ENCODE assay signal across 8 cellular contexts in the genomic region with DNA sequence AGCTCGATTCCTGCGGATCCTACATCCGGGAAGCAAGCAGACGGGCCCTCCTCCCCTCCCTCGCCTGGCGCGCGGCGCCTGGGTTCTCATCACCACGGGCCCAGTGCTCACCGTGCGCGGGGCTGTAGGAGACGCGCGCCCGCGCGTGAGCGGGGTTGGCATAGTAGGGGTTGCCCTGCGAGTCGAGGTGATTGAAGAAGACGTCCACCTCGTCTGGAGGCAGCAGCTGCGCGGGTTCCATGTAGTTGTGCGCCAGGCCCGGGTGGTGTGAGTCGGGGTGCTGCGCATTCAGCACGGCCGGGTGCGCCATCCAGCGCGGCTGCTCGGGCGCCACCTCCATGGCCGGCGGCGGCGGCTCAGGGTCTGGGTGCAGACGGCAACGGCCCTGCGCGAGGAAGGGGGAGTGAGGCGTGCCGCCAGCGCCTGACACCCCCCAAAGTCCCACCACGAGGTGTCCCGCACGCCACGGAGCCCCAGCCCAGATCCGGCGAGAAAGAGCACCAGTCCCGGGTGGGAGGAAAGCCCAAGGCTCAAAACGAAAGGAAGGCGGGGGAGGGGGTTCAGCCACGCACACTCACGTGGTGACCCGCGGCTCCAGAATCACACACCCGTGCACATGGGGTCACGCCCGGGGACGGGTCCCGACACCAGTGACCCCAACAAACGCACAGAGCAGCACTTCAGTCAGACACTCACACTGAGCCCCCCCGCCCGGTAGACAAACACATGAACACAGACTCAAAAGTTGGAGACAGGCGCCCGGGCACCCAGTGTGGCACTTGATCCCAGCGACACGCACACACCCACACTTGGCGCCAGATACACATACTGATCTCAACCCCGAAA. TPM values are rescaled to one million over a fixed set of nuclear protein-coding genes. Genes with fewer than 3 reads are reported as not detected.
A peak's percentile ranks its signal among the peaks of the same experiment; 100 is the strongest.
DNase-seq lines count a peak whose midpoint lies in the region; ATAC-seq, FAIRE-seq and TF ChIP-seq lines count a peak whose summit lies in the region.

No MANE protein-coding gene starts in this region.

- peak overlapping the region; percentile 94 for H3K4me2 ChIP-seq in HepG2 (ENCODE audit: low read depth, low read length)

- no peak for TF ChIP-seq RAD21 in HepG2 (CRISPR knock-in tag; IDR thresholded peaks at IDR 0.05)

- H3K27ac Mint-ChIP-seq in Calu3 (ENCODE audit: unreplicated experiment) = peak overlapping the region; percentile 66

- peak overlapping the region; percentile 94 for H3K4me3 ChIP-seq in LNCaP clone FGC (ENCODE audit: low read depth, low read length)
- peak overlapping the region; percentile 32 for H3K4me3 ChIP-seq in brain microvascular endothelial cell (ENCODE audit: low read depth, low read length)
- H3K4me3 ChIP-seq in HepG2 (replicated peaks in 1 of 3; ENCODE audit: insufficient read depth in 1 of 3, low read depth in 2 of 3, low read length in 3 of 3) = peak overlapping the region; percentile 87 to 91 (median 87)
- peak overlapping the region; percentile 20 for H3K4me3 ChIP-seq in thymus (ENCODE audit: low read length)

- BruUV-seq in Calu3 (replicated peaks; lab: Mats Ljungman, UMichigan) (TSS peak; percentile 21), HepG2 (replicated peaks; lab: Mats Ljungman, UMichigan) (TSS peak; percentile 48)

- H3K9me3 ChIP-seq in HepG2 (ENCODE audit: low read length) (no peaks in the 10 kb centered on the region), thymus (ENCODE audit: control insufficient read depth) (no peaks in the 10 kb centered on the region)

- ATAC-seq in HepG2 = peak; percentile 16
- ATAC-seq in HG03097 (IDR thresholded peaks at IDR 0.05; ENCODE audit: low FRiP score, unreplicated experiment) = no peak

- CTCF ChIA-PET in Calu3 (lab: Charles Lee) = interaction anchor here (0.6 kb wide), 1 partner anchor 29 kb away, joined by 3 read pairs; no protein-coding TSS in a partner anchor
- CTCF ChIA-PET in HepG2 (lab: Yijun Ruan, JAX; ENCODE audit: low intra/inter-chr PET ratio, low total read pairs) = no interaction called here

- no peak overlapping the region for H3K27ac ChIP-seq in brain microvascular endothelial cell
- H3K27ac ChIP-seq in HepG2 (ENCODE audit: extremely low read length, insufficient read depth, low read length) = peak overlapping the region; percentile 53
- H3K27ac ChIP-seq in thymus (ENCODE audit: low read depth) = no peak overlapping the region

- peaks cover 9% of the 10 kb centered on the region for H3K27me3 Mint-ChIP-seq in Calu3 (ENCODE audit: unreplicated experiment)

- H3K36me3 Mint-ChIP-seq in Calu3 (ENCODE audit: insufficient read depth, unreplicated experiment) = peaks cover 43% of the 10 kb centered on the region

- in situ Hi-C loops in brain microvascular endothelial cell (cut with HindIII; ENCODE audit: low pct_ligation_motif_present, low sequenced_read_pairs) = no loop called here
- in situ Hi-C loops in HepG2 (cut with HindIII; ENCODE audit: extremely low pct_ligation_motif_present, low pct_unique_long_range_greater_than_20kb) = loop anchor here (5.0 kb wide), 2 partner anchors 60 to 180 kb away; no protein-coding TSS in a partner anchor

- H3K4me3 Mint-ChIP-seq in Calu3 (ENCODE audit: low read depth, unreplicated experiment) = peak overlapping the region; percentile 96

- no peak for TF ChIP-seq POLR2A in HepG2 (IDR thresholded peaks at IDR 0.05; ENCODE audit: insufficient read depth in 1 of 2, low read depth in 2 of 2, low read length in 2 of 2)

- peaks cover 8% of the 10 kb centered on the region for H3K79me2 ChIP-seq in HepG2 (ENCODE audit: insufficient read depth, low read length)

- POLR2A ChIA-PET in HepG2 (lab: Yijun Ruan, JAX) = interaction anchor here (1.0 kb wide), 1 partner anchor 269 kb away, joined by 3 read pairs; no protein-coding TSS in a partner anchor

- TF ChIP-seq EP300 in HepG2 (IDR thresholded peaks at IDR 0.05; ENCODE audit: low read depth in 2 of 2, low read length in 2 of 2) = no peak
- TF ChIP-seq EP300 in HepG2 (CRISPR knock-in tag; IDR thresholded peaks at IDR 0.05; ENCODE audit: borderline replicate concordance) = no peak

- H3K9ac ChIP-seq in HepG2 (ENCODE audit: insufficient read depth, low read depth, low read length) = peak overlapping the region; percentile 88

- FAIRE-seq in HepG2 (lab: Jason Lieb, UNC) = no peak

- TF ChIP-seq CTCF in Calu3 (IDR thresholded peaks at IDR 0.05; ENCODE audit: unreplicated experiment) = no peak
- TF ChIP-seq CTCF in LNCaP clone FGC (IDR thresholded peaks at IDR 0.05; ENCODE audit: control insufficient read depth, extremely low read depth, insufficient read depth) = no peak
- TF ChIP-seq CTCF in brain microvascular endothelial cell (IDR thresholded peaks at IDR 0.05; ENCODE audit: low read depth, low read length, missing control alignments) = no peak
- peak; percentile 12; the same call in 1 of the 2 replicates for TF ChIP-seq CTCF in HepG2 (CRISPR knock-in tag; IDR thresholded peaks at IDR 0.05)

- H3K36me3 ChIP-seq in brain microvascular endothelial cell (replicated peaks) = no peaks in the 10 kb centered on the region
- H3K36me3 ChIP-seq in HepG2 (replicated peaks in 1 of 2; ENCODE audit: control insufficient read depth in 1 of 2, insufficient read depth in 2 of 2, low read length in 2 of 2) = peaks cover 6 to 29% of the 10 kb centered on the region in 2 experiments; a peak in 3 of 5 replicates
- no peaks in the 10 kb centered on the region for H3K36me3 ChIP-seq in thymus (ENCODE audit: control insufficient read depth, insufficient read depth)

- no peak overlapping the region for H2AFZ ChIP-seq in HepG2 (ENCODE audit: low read length)

- DNase-seq in Calu3 (peak; percentile 63), LNCaP clone FGC (ENCODE audit: low read depth) (no peak), brain microvascular endothelial cell (no peak), HepG2 (ENCODE audit: low spot score) (no peak), iPS-NIHi7 (ENCODE audit: extremely low spot score) (no peak)
- DNase-seq in NK-92 treated with Interleukin-12 subunit alpha and Interleukin-12 subunit beta, amount 100 ng/mL, for 24 hours (lab: John Stamatoyannopoulos, UW) = no peak

- no peaks in the 10 kb centered on the region for H3K9me3 Mint-ChIP-seq in Calu3 (ENCODE audit: low read depth, unreplicated experiment)

- H4K20me1 ChIP-seq in HepG2 (ENCODE audit: insufficient read depth, low read length) = peaks cover 9% of the 10 kb centered on the region; the same call in 1 of the 2 replicates

- peaks cover 27% of the 10 kb centered on the region for H3K4me1 ChIP-seq in HepG2 (ENCODE audit: insufficient read depth, low read length)
- H3K4me1 ChIP-seq in thymus (ENCODE audit: control insufficient read depth, insufficient read depth, low read length) = peaks cover 13% of the 10 kb centered on the region

- WGBS in HepG2 (ENCODE audit: low lambda C conversion rate) = 6% methylated on average over 14 of the region's 75 CpGs
- 2% methylated on average over 75 of the region's 75 CpGs for WGBS in thymus

- intact Hi-C loops in Calu3 (cut with micrococcal nuclease; ENCODE audit: unreplicated experiment) = no loop called here
- intact Hi-C loops in HepG2 (cut with micrococcal nuclease; ENCODE audit: unreplicated experiment) = no loop called here

- H3K4me1 Mint-ChIP-seq in Calu3 (ENCODE audit: low read depth, unreplicated experiment) = no peaks in the 10 kb centered on the region

- peaks cover 85% of the 10 kb centered on the region for H3K27me3 ChIP-seq in brain microvascular endothelial cell (replicated peaks)
- no peaks in the 10 kb centered on the region for H3K27me3 ChIP-seq in HepG2 (ENCODE audit: control insufficient read depth in 1 of 2, insufficient read depth in 2 of 2, low read length in 2 of 2)
- peaks cover 89% of the 10 kb centered on the region for H3K27me3 ChIP-seq in thymus (ENCODE audit: control insufficient read depth, insufficient read depth)

RNA-seq across cellular contexts. Expression of a gene that starts 6.1 kb away (rescaled TPM):
- total RNA-seq in Calu3 (2022) (9.6 and 13.6 TPM in 2 replicates), HepG2 (2016; rRNA removed; fragmentation: Illumina TruSeq; extraction: Trizol) (4.7 and 6.2 TPM in 2 replicates)
- 1.6 and 1.7 TPM in 2 replicates for total RNA-seq in HepG2 (2016; cell fraction: cytosol; rRNA removed; fragmentation: Illumina TruSeq; extraction: Trizol; ENCODE audit: low read depth)
- 3.4 and 6.3 TPM in 2 replicates for total RNA-seq in HepG2 (2016; cell fraction: insoluble cytoplasmic fraction; rRNA removed; fragmentation: Illumina TruSeq; extraction: Trizol)
- 4.7 and 5.3 TPM in 2 replicates for total RNA-seq in HepG2 (2016; cell fraction: membrane; rRNA removed; fragmentation: Illumina TruSeq; extraction: Trizol)
- 5.3 and 7.2 TPM in 2 replicates for total RNA-seq in HepG2 (2016; cell fraction: nucleus; rRNA removed; fragmentation: Illumina TruSeq; extraction: Trizol)
- polyA plus RNA-seq in HepG2 (2011; rRNA removed) (3.4 and 3.5 TPM in 2 replicates), thymus (5.1 TPM)
- polyA plus RNA-seq in HepG2 (2011; cell fraction: cytosol; rRNA removed) = 2.0 and 3.5 TPM in 2 replicates
- polyA plus RNA-seq in HepG2 (2011; cell fraction: nucleus; rRNA removed) = 9.7 and 17.3 TPM in 2 replicates
- polyA plus RNA-seq in HepG2 (2012) = 2.2 and 2.3 TPM in 2 replicates
- polyA plus RNA-seq in HepG2 (2016; cell fraction: cytosol; fragmentation: Illumina TruSeq; extraction: Trizol; ENCODE audit: low read depth) = 1.4 and 2.2 TPM in 2 replicates
- polyA plus RNA-seq in HepG2 (2016; cell fraction: insoluble cytoplasmic fraction; fragmentation: Illumina TruSeq; extraction: Trizol; ENCODE audit: low read depth) = 9.5 and 11.1 TPM in 2 replicates
- polyA plus RNA-seq in HepG2 (2016; cell fraction: membrane; fragmentation: Illumina TruSeq; extraction: Trizol; ENCODE audit: low read depth) = 4.3 and 4.5 TPM in 2 replicates
- 16.4 and 19.9 TPM in 2 replicates for polyA plus RNA-seq in HepG2 (2016; cell fraction: nucleus; fragmentation: Illumina TruSeq; extraction: Trizol; ENCODE audit: insufficient read depth, low read depth)
- 4.7 and 24.9 TPM in 2 replicates for polyA minus RNA-seq in HepG2 (2011; rRNA and poly(A)+ RNA removed; ENCODE audit: low replicate concordance)
- 3.4 and 3.9 TPM in 2 replicates for polyA minus RNA-seq in HepG2 (2011; cell fraction: cytosol; rRNA and poly(A)+ RNA removed)
- 1.2 and 5.0 TPM in 2 replicates for polyA minus RNA-seq in HepG2 (2011; cell fraction: nucleus; rRNA and poly(A)+ RNA removed)

RNA-seq across cellular contexts. Expression of a gene that starts 20.2 kb away (rescaled TPM):
- total RNA-seq in Calu3 (2022) (not detected in 2 replicates), HepG2 (2016; rRNA removed; fragmentation: Illumina TruSeq; extraction: Trizol) (not detected in 2 replicates)
- not detected in 2 replicates for total RNA-seq in HepG2 (2016; cell fraction: cytosol; rRNA removed; fragmentation: Illumina TruSeq; extraction: Trizol; ENCODE audit: low read depth)
- total RNA-seq in HepG2 (2016; cell fraction: insoluble cytoplasmic fraction; rRNA removed; fragmentation: Illumina TruSeq; extraction: Trizol) = not detected in 2 replicates
- total RNA-seq in HepG2 (2016; cell fraction: membrane; rRNA removed; fragmentation: Illumina TruSeq; extraction: Trizol) = not detected in 2 replicates
- not detected in 2 replicates for total RNA-seq in HepG2 (2016; cell fraction: nucleus; rRNA removed; fragmentation: Illumina TruSeq; extraction: Trizol)
- polyA plus RNA-seq in HepG2 (2011; rRNA removed) (not detected in 2 replicates), thymus (not detected)
- not detected in 2 replicates for polyA plus RNA-seq in HepG2 (2011; cell fraction: cytosol; rRNA removed)
- polyA plus RNA-seq in HepG2 (2011; cell fraction: nucleus; rRNA removed) = not detected in 2 replicates
- polyA plus RNA-seq in HepG2 (2012) = not detected in 2 replicates
- not detected in 2 replicates for polyA plus RNA-seq in HepG2 (2016; cell fraction: cytosol; fragmentation: Illumina TruSeq; extraction: Trizol; ENCODE audit: low read depth)
- polyA plus RNA-seq in HepG2 (2016; cell fraction: insoluble cytoplasmic fraction; fragmentation: Illumina TruSeq; extraction: Trizol; ENCODE audit: low read depth) = not detected in 2 replicates
- not detected in 2 replicates for polyA plus RNA-seq in HepG2 (2016; cell fraction: membrane; fragmentation: Illumina TruSeq; extraction: Trizol; ENCODE audit: low read depth)
- polyA plus RNA-seq in HepG2 (2016; cell fraction: nucleus; fragmentation: Illumina TruSeq; extraction: Trizol; ENCODE audit: insufficient read depth, low read depth) = not detected in 2 replicates
- not detected in 2 replicates for polyA minus RNA-seq in HepG2 (2011; rRNA and poly(A)+ RNA removed; ENCODE audit: low replicate concordance)
- polyA minus RNA-seq in HepG2 (2011; cell fraction: cytosol; rRNA and poly(A)+ RNA removed) = not detected in 2 replicates
- not detected in 2 replicates for polyA minus RNA-seq in HepG2 (2011; cell fraction: nucleus; rRNA and poly(A)+ RNA removed)

Comparison
In these comparisons a context has a peak if more than half of its experiments do, and no peak if none do; other contexts are left out.
1. H3K4me3 ChIP-seq: peak in every context shown above with its lines; median percentile 94 in LNCaP clone FGC; 87 in HepG2; 32 in brain microvascular endothelial cell; 20 in thymus.